ENCODE assay signal across 9 cellular contexts in the genomic region with DNA sequence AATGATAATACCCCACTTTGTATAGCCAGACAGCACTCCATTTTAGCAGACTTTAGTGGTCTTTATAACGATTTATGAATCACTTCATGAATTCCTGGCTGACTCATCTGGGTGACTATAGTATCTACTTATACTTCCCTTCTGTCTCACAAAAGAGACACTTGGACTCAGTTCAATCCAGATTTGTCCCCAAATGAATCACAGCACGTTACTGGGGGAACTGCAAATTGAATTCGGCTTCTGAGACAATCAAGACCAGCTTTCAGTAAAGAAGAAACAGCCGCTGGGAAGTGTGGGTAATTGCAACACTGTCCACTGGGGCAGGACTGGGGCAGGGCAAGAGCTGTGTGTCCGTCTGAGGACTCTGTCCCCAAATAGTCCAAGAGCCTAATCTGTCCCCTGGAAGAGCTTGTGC.
DNase-seq lines count a peak whose midpoint lies in the region; ATAC-seq and TF ChIP-seq lines count a peak whose summit lies in the region.
"Had no signal": no experiment of that assay in that cellular context is flagged by ENCODE, and none has a peak within 500 bp of the region (broad histone marks: within the 10 kb centered on the region; RNA-seq: fewer than 3 reads in every experiment).

No MANE protein-coding gene starts in this region.

- intact Hi-C loops in CD4-positive, alpha-beta T cell (cut with DNase I, micrococcal nuclease): no loop called here

- H3K36me3 Mint-ChIP-seq in CD4-positive, alpha-beta T cell (ENCODE audit: low read depth): no peaks in the 10 kb centered on the region

- peak overlapping the region; percentile 24 for H3K4me3 ChIP-seq in AG04449 (ENCODE audit: low read depth, low read length)

- H3K27me3 Mint-ChIP-seq in CD4-positive, alpha-beta T cell: peaks cover 11% of the 10 kb centered on the region
- H3K27me3 Mint-ChIP-seq: dendritic cell treated with granulocyte-macrophage colony-stimulating factor and Interleukin-4, amounts not matched to agents 40 ng/mL and 50 ng/mL, for 4 days had no signal

- no peaks in the 10 kb centered on the region for H3K4me1 Mint-ChIP-seq in CD4-positive, alpha-beta T cell (ENCODE audit: low read depth)

- POLR2A ChIA-PET in AG04449 (lab: Yijun Ruan, JAX): no interaction called here
- POLR2A ChIA-PET in CD4-positive, alpha-beta T cell (lab: Charles Lee): no interaction called here

- no peak overlapping the region for H3K27ac Mint-ChIP-seq in CD4-positive, alpha-beta T cell
- H3K27ac Mint-ChIP-seq: dendritic cell treated with granulocyte-macrophage colony-stimulating factor and Interleukin-4, amounts not matched to agents 40 ng/mL and 50 ng/mL, for 4 days had no signal

- H3K9me3 ChIP-seq in CD4-positive, alpha-beta T cell (ENCODE audit: control insufficient read depth, low read length): no peaks in the 10 kb centered on the region

- no peak overlapping the region for H3K27ac ChIP-seq in CD4-positive, alpha-beta T cell (ENCODE audit: low read depth, low read length)

- no peaks in the 10 kb centered on the region for H3K9me3 Mint-ChIP-seq in CD4-positive, alpha-beta T cell
- H3K9me3 Mint-ChIP-seq: dendritic cell treated with granulocyte-macrophage colony-stimulating factor and Interleukin-4, amounts not matched to agents 40 ng/mL and 50 ng/mL, for 4 days had no signal

- CTCF ChIA-PET in AG04449 (lab: Yijun Ruan, JAX): no interaction called here
- CTCF ChIA-PET in CD4-positive, alpha-beta T cell (lab: Charles Lee): no interaction called here

- peak; percentile 60 for DNase-seq in AG04449 (ENCODE audit: low read depth, low spot score)
- DNase-seq in M059J (ENCODE audit: low read depth): peak; percentile 98
- DNase-seq in dermis microvascular lymphatic vessel endothelial cell (ENCODE audit: low read depth in 2 of 2): peak; percentile 41 to 89
- DNase-seq in middle frontal gyrus (ENCODE audit: extremely low spot score, low spot score): peak; percentile 41
- DNase-seq in CD4-positive, alpha-beta T cell: no peak
- DNase-seq in DMS153 treated with DMSO at 0.1 percent for 48 hours (lab: John Stamatoyannopoulos, UW; ENCODE audit: unreplicated experiment): no peak
- no peak for DNase-seq in NCI-H2171 (lab: John Stamatoyannopoulos, UW)

- no peak for TF ChIP-seq CTCF in AG04449 (IDR thresholded peaks at IDR 0.05; ENCODE audit: insufficient read depth, low read length, missing control alignments)
- no peak for TF ChIP-seq CTCF in CD4-positive, alpha-beta T cell (IDR thresholded peaks at IDR 0.05)

- no peak for ATAC-seq in CD4-positive, alpha-beta T cell (ENCODE audit: poor library complexity)
- ATAC-seq in HG02840 (IDR thresholded peaks at IDR 0.05; ENCODE audit: low FRiP score, unreplicated experiment): no peak

- no peaks in the 10 kb centered on the region for H3K27me3 ChIP-seq in CD4-positive, alpha-beta T cell (ENCODE audit: control insufficient read depth, insufficient read depth, low read length)

- H3K4me3 Mint-ChIP-seq in CD4-positive, alpha-beta T cell: no peak overlapping the region
- H3K4me3 Mint-ChIP-seq: dendritic cell treated with granulocyte-macrophage colony-stimulating factor and Interleukin-4, amounts not matched to agents 40 ng/mL and 50 ng/mL, for 4 days had no signal

Comparison
In these comparisons a context has a peak if more than half of its experiments do, and no peak if none do; other contexts are left out.
1. DNase-seq: peak in AG04449 (single experiment), M059J (single experiment), dermis microvascular lymphatic vessel endothelial cell (2 of 2) and middle frontal gyrus (single experiment); none in CD4-positive, alpha-beta T cell (0 of 10), DMS153 treated with DMSO at 0.1 percent for 48 hours (single experiment) and NCI-H2171 (single experiment).